In genomic region chr10:52889611-52890010, GRCh38 we compare ENCODE assay signal across 1 cellular context.
TF ChIP-seq lines count a peak whose summit lies in the region.

No MANE protein-coding gene starts in this region.

TF ChIP-seq in H1, 55 proteins besides CTCF, POLR2A, EP300 and RAD21:
- no peak for TF ChIP-seq KDM1A (IDR thresholded peaks at IDR 0.05; ENCODE audit: borderline replicate concordance, low read length)
- TF ChIP-seq RFX5 (IDR thresholded peaks at IDR 0.05; ENCODE audit: borderline replicate concordance, low read depth, low read length): no peak
- TF ChIP-seq CHD1 (IDR thresholded peaks at IDR 0.05; ENCODE audit: low read depth, low read length): no peak
- no peak for TF ChIP-seq KDM5A (IDR thresholded peaks at IDR 0.05; ENCODE audit: low read length)
- no peak for TF ChIP-seq CHD2 (IDR thresholded peaks at IDR 0.05; ENCODE audit: low read length)
- TF ChIP-seq ZNF274 (IDR thresholded peaks at IDR 0.05; ENCODE audit: borderline replicate concordance, extremely low read depth, low read length): no peak
- no peak for TF ChIP-seq TAF7 (optimal IDR thresholded peaks at IDR 0.05; ENCODE audit: borderline replicate concordance, low read depth, low read length)
- TF ChIP-seq TEAD4 (IDR thresholded peaks at IDR 0.05; ENCODE audit: low read depth, low read length): no peak
- TF ChIP-seq POLR2AphosphoS5 (IDR thresholded peaks at IDR 0.05; ENCODE audit: low read depth, low read length): no peak
- no peak for TF ChIP-seq SIN3A (conservative IDR thresholded peaks at IDR 0.05 in 1 of 2, IDR thresholded peaks at IDR 0.05 in 1 of 2; ENCODE audit: low read depth in 1 of 2, low read length in 2 of 2)
- no peak for TF ChIP-seq SRF (IDR thresholded peaks at IDR 0.05; ENCODE audit: low read depth, low read length)
TF ChIP-seq in H1: peak in this region for 0.
